20 cellular contexts compared by ENCODE assay signal in genomic region chr2:238716585-238716984, GRCh38.
"Had no signal": no experiment of that assay in that cellular context is flagged by ENCODE, and none has a peak within 500 bp of the region (broad histone marks: within the 10 kb centered on the region; RNA-seq: fewer than 3 reads in every experiment).

No MANE protein-coding gene starts in this region.

- H3K36me3 Mint-ChIP-seq: naive thymus-derived CD4-positive, alpha-beta T cell had no signal

- H3K4me3 Mint-ChIP-seq: central memory CD8-positive, alpha-beta T cell; naive thymus-derived CD4-positive, alpha-beta T cell had no signal

- H3K4me1 Mint-ChIP-seq: central memory CD8-positive, alpha-beta T cell; naive thymus-derived CD4-positive, alpha-beta T cell had no signal

- H3K9me3 ChIP-seq: esophagus squamous epithelium, gastroesophageal sphincter, psoas muscle, sigmoid colon, suprapubic skin, tibial artery, upper lobe of left lung, uterus had no signal

- H3K27ac ChIP-seq: dorsolateral prefrontal cortex, epithelial cell of prostate, esophagus squamous epithelium, gastroesophageal sphincter, psoas muscle, sigmoid colon, skin epidermis, suprapubic skin, tibial artery, upper lobe of left lung, uterus had no signal

- H3K36me3 ChIP-seq: esophagus squamous epithelium, gastroesophageal sphincter, sigmoid colon, suprapubic skin, tibial artery, upper lobe of left lung, uterus had no signal

- ATAC-seq: gastroesophageal sphincter; naive thymus-derived CD4-positive, alpha-beta T cell; psoas muscle had no signal

- H3K27ac Mint-ChIP-seq: naive thymus-derived CD4-positive, alpha-beta T cell had no signal

- H3K9me3 Mint-ChIP-seq: central memory CD8-positive, alpha-beta T cell had no signal

- H3K4me3 ChIP-seq: dorsolateral prefrontal cortex, esophagus squamous epithelium, gastroesophageal sphincter, psoas muscle, sigmoid colon, skin epidermis, suprapubic skin, tibial artery, upper lobe of left lung, uterus had no signal

- H3K4me1 ChIP-seq: psoas muscle, uterus had no signal

- DNase-seq: cortex of kidney; dorsolateral prefrontal cortex; effector memory CD4-positive, alpha-beta T cell; esophagus squamous epithelium; foreskin fibroblast; glutamatergic neuron; kidney glomerular epithelial cell; mammary epithelial cell; naive thymus-derived CD4-positive, alpha-beta T cell; psoas muscle; sigmoid colon; stimulated activated naive CD4-positive, alpha-beta T cell; tibial artery; upper lobe of left lung; uterus had no signal

- H3K27me3 ChIP-seq: gastroesophageal sphincter, sigmoid colon, suprapubic skin, upper lobe of left lung, uterus had no signal
